In the genomic region with DNA sequence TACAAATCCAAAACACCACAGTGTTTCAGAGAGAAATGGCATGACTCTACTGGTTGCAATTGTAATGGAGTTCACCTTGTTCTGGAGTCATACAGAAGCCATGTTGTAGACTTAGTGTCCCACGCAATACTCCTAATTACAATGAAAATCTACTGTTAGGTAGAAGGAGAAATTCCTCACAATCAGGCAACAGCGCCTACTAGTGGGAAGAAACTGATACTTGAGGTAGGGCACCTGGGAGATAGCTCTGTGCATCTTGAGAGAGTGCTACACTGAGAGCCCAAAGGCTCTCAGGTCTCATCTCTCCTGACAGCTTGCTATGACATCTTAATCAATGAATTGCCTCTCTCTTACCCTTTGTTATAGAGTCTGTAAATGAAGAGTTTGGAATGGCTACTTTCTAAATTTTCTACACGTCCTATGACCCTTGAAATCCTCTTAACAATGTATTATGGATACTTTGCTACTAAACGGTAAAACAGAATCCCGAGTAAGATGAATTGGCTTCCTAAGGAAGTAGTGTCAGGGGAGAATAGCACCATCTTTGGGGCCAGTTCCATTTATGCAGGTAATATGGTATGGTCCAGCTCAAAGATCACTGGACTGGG, we compare ENCODE assay signal across 8 cellular contexts.
DNase-seq lines count a peak whose midpoint lies in the region; ATAC-seq and TF ChIP-seq lines count a peak whose summit lies in the region.

No MANE protein-coding gene starts in this region.

- ATAC-seq in HG02642 (IDR thresholded peaks at IDR 0.05; ENCODE audit: poor library complexity, unreplicated experiment), result no peak

- no peaks in the 10 kb centered on the region for H3K36me3 Mint-ChIP-seq in glutamatergic neuron (ENCODE audit: unreplicated experiment)

- no peak overlapping the region for H3K4me3 Mint-ChIP-seq in glutamatergic neuron (ENCODE audit: unreplicated experiment)

- no peaks in the 10 kb centered on the region for H3K27me3 Mint-ChIP-seq in glutamatergic neuron (ENCODE audit: unreplicated experiment)

- TF ChIP-seq CTCF in GM12874 (IDR thresholded peaks at IDR 0.05; ENCODE audit: insufficient read depth, low read depth, low read length), result peak; percentile 89
- peak; percentile 73 for TF ChIP-seq CTCF in glutamatergic neuron (IDR thresholded peaks at IDR 0.05; ENCODE audit: partially characterized antibody, unreplicated experiment)

- DNase-seq in M059J (ENCODE audit: low read depth) (peak; percentile 14), glutamatergic neuron (no peak), hippocampal formation (lab: John Stamatoyannopoulos, UW) (no peak), NCI-H187 treated with DMSO at 0.1 percent for 48 hours (lab: John Stamatoyannopoulos, UW) (no peak)
- peak; percentile 30 for DNase-seq in activated CD8-positive, alpha-beta memory T cell treated with anti-CD3 and anti-CD28 coated beads, Interleukin-2, amount 50 U/mL, for 24 hours (ENCODE audit: extremely low read depth)
- peak in 2 of 3 donors; percentile 12 to 41 for DNase-seq in stimulated activated CD4-positive, alpha-beta T cell treated with anti-CD3 and anti-CD28 coated beads, TNF-alpha, amount 100 ng/mL, for 48 hours (ENCODE audit: low read depth in 3 of 3)

- H3K9me3 Mint-ChIP-seq in glutamatergic neuron (ENCODE audit: unreplicated experiment), result no peaks in the 10 kb centered on the region

- H3K27ac Mint-ChIP-seq in glutamatergic neuron (ENCODE audit: unreplicated experiment), result no peak overlapping the region

- peaks cover 5% of the 10 kb centered on the region for H3K4me1 Mint-ChIP-seq in glutamatergic neuron (ENCODE audit: low read depth, unreplicated experiment)

Comparison
In these comparisons a context has a peak if more than half of its experiments do, and no peak if none do; other contexts are left out.
1. DNase-seq: peak in M059J (single experiment), activated CD8-positive, alpha-beta memory T cell treated with anti-CD3 and anti-CD28 coated beads, Interleukin-2, amount 50 U/mL, for 24 hours (single experiment) and stimulated activated CD4-positive, alpha-beta T cell treated with anti-CD3 and anti-CD28 coated beads, TNF-alpha, amount 100 ng/mL, for 48 hours (2 of 3); none in glutamatergic neuron (single experiment), hippocampal formation (0 of 2) and NCI-H187 treated with DMSO at 0.1 percent for 48 hours (single experiment).